Comparison of ENCODE assay signal across 30 cellular contexts in the genomic region with DNA sequence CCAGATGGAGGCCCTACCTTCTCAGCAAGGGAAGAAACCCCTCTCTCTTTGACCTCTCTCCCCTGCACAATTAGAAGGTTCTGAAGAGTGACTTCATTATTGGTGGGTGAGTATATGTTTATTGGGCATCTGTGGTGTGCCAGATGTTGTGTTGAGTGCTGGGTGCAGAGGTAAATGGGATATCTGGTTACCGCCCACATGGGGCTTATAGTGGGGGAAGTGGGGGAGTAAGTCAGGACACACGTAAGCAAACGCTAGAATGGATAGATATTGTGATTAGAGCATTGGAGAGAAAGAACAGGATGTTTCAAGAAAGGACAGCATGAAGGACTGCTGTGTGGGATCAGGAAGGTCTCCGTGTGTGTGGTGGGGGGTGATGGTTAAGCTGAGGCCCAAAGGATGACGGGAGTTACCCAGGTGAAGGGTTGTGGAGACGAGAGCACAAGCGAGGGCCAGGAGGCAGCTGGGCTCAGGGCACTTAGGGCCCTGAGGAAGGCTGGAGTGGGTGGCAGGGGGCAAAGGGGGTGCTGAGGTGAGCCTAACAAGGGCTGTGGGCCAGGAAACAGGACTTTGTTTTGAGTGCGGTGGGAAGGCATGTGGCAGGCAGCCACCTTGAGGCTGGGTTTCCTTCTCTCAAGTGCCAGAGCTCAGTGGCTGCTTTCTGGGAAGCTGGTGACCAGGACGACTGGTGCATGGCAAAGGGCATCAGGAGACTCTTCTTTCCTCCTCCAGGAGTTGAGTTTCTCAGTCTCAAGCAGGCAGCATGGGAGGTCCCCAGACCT.
DNase-seq lines count a peak whose midpoint lies in the region; ATAC-seq and TF ChIP-seq lines count a peak whose summit lies in the region.
"Had no signal": no experiment of that assay in that cellular context is flagged by ENCODE, and none has a peak within 500 bp of the region (broad histone marks: within the 10 kb centered on the region; RNA-seq: fewer than 3 reads in every experiment).

No MANE protein-coding gene starts in this region.

- H3K4me1 ChIP-seq in tibial artery = peaks cover 0 to 60% (median 29%) of the 10 kb centered on the region in 4 donors
- H3K4me1 ChIP-seq: left lung, SJCRH30 had no signal

- H3K9me3 Mint-ChIP-seq in brain (peaks cover 5 to 22% (median 10%) of the 10 kb centered on the region in 5 experiments), nephron (peaks cover 8% of the 10 kb centered on the region)
- H3K9me3 Mint-ChIP-seq: activated B cell treated with CpG ODN at 0.5 μM for 24 hours; activated T-helper 17 cell treated with anti-CD3 and anti-CD28 coated beads, Interleukin-2, amount 50 U/mL, for 72 hours; HFFc6; immature natural killer cell had no signal

- no peaks in the 10 kb centered on the region for H3K9me3 ChIP-seq in tibial artery
- H3K9me3 ChIP-seq: left lung, SJCRH30 had no signal

- ATAC-seq in GM21515 (IDR thresholded peaks at IDR 0.05; ENCODE audit: unreplicated experiment) = no peak
- ATAC-seq: activated T-helper 17 cell treated with anti-CD3 and anti-CD28 coated beads, Interleukin-2, amount 50 U/mL, for 72 hours; HepG2; left lung; naive thymus-derived CD4-positive, alpha-beta T cell had no signal

- H3K27me3 ChIP-seq in tibial artery (no peaks in the 10 kb centered on the region), dorsolateral prefrontal cortex (no peaks in the 10 kb centered on the region)
- H3K27me3 ChIP-seq: left lung, SJCRH30 had no signal

- H3K4me3 Mint-ChIP-seq in brain = no peak overlapping the region
- no peak overlapping the region for H3K4me3 Mint-ChIP-seq in nephron
- H3K4me3 Mint-ChIP-seq: activated B cell treated with CpG ODN at 0.5 μM for 24 hours; activated naive CD8-positive, alpha-beta T cell; activated T-helper 17 cell treated with anti-CD3 and anti-CD28 coated beads, Interleukin-2, amount 50 U/mL, for 72 hours; HFFc6; immature natural killer cell; naive thymus-derived CD4-positive, alpha-beta T cell had no signal

- intact Hi-C loops in tibial artery (cut with DNase I; ENCODE audit: low total_unique reads) = no loop called here
- intact Hi-C loops in dorsolateral prefrontal cortex (cut with DNase I) = no loop called here

- H3K27ac Mint-ChIP-seq in brain = peak overlapping the region in 3 of 5 experiments; percentile 1 to 36 (median 12)
- H3K27ac Mint-ChIP-seq in nephron = peak overlapping the region in 2 of 3 experiments; percentile 29 to 34
- H3K27ac Mint-ChIP-seq: activated B cell treated with CpG ODN at 0.5 μM for 24 hours; activated naive CD8-positive, alpha-beta T cell; activated T-helper 17 cell treated with anti-CD3 and anti-CD28 coated beads, Interleukin-2, amount 50 U/mL, for 72 hours; HFFc6 had no signal

- peaks cover 4% of the 10 kb centered on the region for H3K36me3 Mint-ChIP-seq in brain
- H3K36me3 Mint-ChIP-seq in nephron (ENCODE audit: low read depth) = peaks cover 4% of the 10 kb centered on the region
- H3K36me3 Mint-ChIP-seq: activated naive CD8-positive, alpha-beta T cell; naive thymus-derived CD4-positive, alpha-beta T cell had no signal

- peaks cover 6% of the 10 kb centered on the region for H3K27me3 Mint-ChIP-seq in brain
- H3K27me3 Mint-ChIP-seq in nephron (ENCODE audit: low read depth) = peaks cover 11% of the 10 kb centered on the region

- peak overlapping the region; percentile 66 to 71 for H3K27ac ChIP-seq in tibial artery
- no peak overlapping the region for H3K27ac ChIP-seq in dorsolateral prefrontal cortex
- H3K27ac ChIP-seq: 22Rv1, C4-2B, left lung, SJCRH30 had no signal

- H3K4me3 ChIP-seq in tibial artery = no peak overlapping the region
- H3K4me3 ChIP-seq in dorsolateral prefrontal cortex = no peak overlapping the region
- H3K4me3 ChIP-seq: left lung, SJCRH30, smooth muscle cell had no signal

- H3K36me3 ChIP-seq in tibial artery = no peaks in the 10 kb centered on the region
- H3K36me3 ChIP-seq: left lung, SJCRH30 had no signal

- no peak for TF ChIP-seq CTCF in brain (conservative IDR thresholded peaks at IDR 0.05)
- no peak for TF ChIP-seq CTCF in nephron (IDR thresholded peaks at IDR 0.05; ENCODE audit: unreplicated experiment in 3 of 3)
- TF ChIP-seq CTCF in tibial artery (IDR thresholded peaks at IDR 0.05) = no peak
- TF ChIP-seq CTCF in dorsolateral prefrontal cortex (IDR thresholded peaks at IDR 0.05 in 54 of 56, conservative IDR thresholded peaks at IDR 0.05 in 2 of 56; ENCODE audit: low read depth in 1 of 56, partially characterized antibody in 56 of 56) = no peak

- DNase-seq in NCI-H510A treated with DMSO at 0.1 percent for 48 hours (lab: John Stamatoyannopoulos, UW) (peak; percentile 11), NCI-H510A (lab: John Stamatoyannopoulos, UW) (no peak), tibial artery (peak in 1 of 2 donors; percentile 62), dorsolateral prefrontal cortex (no peak)
- DNase-seq in activated effector memory CD4-positive, alpha-beta T cell treated with Interleukin-2 at 50 U/mL for 16 hours = no peak
- DNase-seq: activated B cell treated with CpG ODN at 0.5 μM for 24 hours; activated CD4-positive, alpha-beta T cell treated with anti-CD3 and anti-CD28 coated beads, Interleukin-2, amount 50 U/mL, for 4 hours; central memory CD4-positive, alpha-beta T cell; dermis blood vessel endothelial cell; HFFc6; hypothalamus; immature natural killer cell; Kasumi-1; left lung; NCI-H1048; NCI-H1694; NCI-H526 treated with DMSO at 0.1 percent for 48 hours; SJCRH30; stimulated activated CD4-positive, alpha-beta T cell treated with anti-CD3 and anti-CD28 coated beads, Interleukin-1b, Interleukin-23, amount 100 ng/mL, for 48 hours; T1000 had no signal

- H3K4me1 Mint-ChIP-seq in brain (peaks cover 37% of the 10 kb centered on the region), nephron (peaks cover 22% of the 10 kb centered on the region)
- H3K4me1 Mint-ChIP-seq: activated B cell treated with CpG ODN at 0.5 μM for 24 hours; activated T-helper 17 cell treated with anti-CD3 and anti-CD28 coated beads, Interleukin-2, amount 50 U/mL, for 72 hours; immature natural killer cell; naive thymus-derived CD4-positive, alpha-beta T cell had no signal

Comparison
In these comparisons a context has a peak if more than half of its experiments do, and no peak if none do; other contexts are left out.
1. H3K27ac ChIP-seq: peak in tibial artery (2 of 2); none in dorsolateral prefrontal cortex (0 of 59).